In the genomic region with DNA sequence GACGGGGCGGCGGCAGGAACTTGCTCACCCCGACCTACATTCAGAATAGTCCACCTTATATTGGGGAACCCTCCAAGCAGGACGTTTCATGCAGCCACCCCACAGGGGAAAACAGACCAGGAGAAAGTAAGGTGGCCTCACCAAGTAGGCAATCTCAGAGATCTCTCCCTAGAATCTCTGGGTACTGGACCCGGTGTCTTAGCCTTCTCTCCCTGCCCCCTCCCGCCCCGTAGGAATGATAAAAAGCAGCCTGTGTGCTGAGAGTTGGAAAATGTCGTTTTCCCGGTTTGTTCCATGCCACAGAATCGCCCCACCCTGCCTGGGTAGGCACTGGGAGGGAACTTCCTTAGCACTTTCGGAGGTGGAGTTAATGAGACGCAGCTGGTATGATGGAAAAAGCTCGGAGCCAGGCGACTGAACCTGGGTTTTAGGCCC, we compare ENCODE assay signal across 8 cellular contexts. TPM values are rescaled to one million over a fixed set of nuclear protein-coding genes. Genes with fewer than 3 reads are reported as not detected.
DNase-seq lines count a peak whose midpoint lies in the region; ATAC-seq, FAIRE-seq and TF ChIP-seq lines count a peak whose summit lies in the region.

No MANE protein-coding gene starts in this region.

- peaks cover 9% of the 10 kb centered on the region for H3K79me2 ChIP-seq in HepG2 (ENCODE audit: insufficient read depth, low read length)

- ATAC-seq in HepG2 (peak; percentile 7), upper lobe of left lung (ENCODE audit: low FRiP score in 2 of 2) (peak; percentile 58 to 91)

- TF ChIP-seq RAD21 in HepG2 (CRISPR knock-in tag; IDR thresholded peaks at IDR 0.05): no peak

- TF ChIP-seq CTCF in GM12865 (IDR thresholded peaks at IDR 0.05; ENCODE audit: insufficient read depth, low read depth, low read length, missing control alignments) (no peak), coronary artery (IDR thresholded peaks at IDR 0.05) (no peak), HepG2 (CRISPR knock-in tag; IDR thresholded peaks at IDR 0.05) (no peak), upper lobe of left lung (IDR thresholded peaks at IDR 0.05) (no peak)

- in situ Hi-C loops in HepG2 (cut with HindIII; ENCODE audit: extremely low pct_ligation_motif_present, low pct_unique_long_range_greater_than_20kb): loop anchor here (5.0 kb wide), 1 partner anchor 45 kb away; no protein-coding TSS in a partner anchor

- H3K27me3 ChIP-seq in HepG2 (ENCODE audit: control insufficient read depth in 1 of 2, insufficient read depth in 2 of 2, low read length in 2 of 2) (peaks cover 0 to 4% of the 10 kb centered on the region in 2 experiments; a peak in 2 of 5 replicates), upper lobe of left lung (no peaks in the 10 kb centered on the region)

- no peak for FAIRE-seq in HepG2 (lab: Jason Lieb, UNC)

- H3K36me3 ChIP-seq in HepG2 (replicated peaks in 1 of 2; ENCODE audit: control insufficient read depth in 1 of 2, insufficient read depth in 2 of 2, low read length in 2 of 2) (no peaks in the 10 kb centered on the region), upper lobe of left lung (no peaks in the 10 kb centered on the region)

- no peaks in the 10 kb centered on the region for H3K9me3 ChIP-seq in HepG2 (ENCODE audit: low read length)
- H3K9me3 ChIP-seq in upper lobe of left lung: no peaks in the 10 kb centered on the region

- peak overlapping the region; percentile 76 for H3K9ac ChIP-seq in HepG2 (ENCODE audit: insufficient read depth, low read depth, low read length)

- CTCF ChIA-PET in HepG2 (lab: Yijun Ruan, JAX; ENCODE audit: low intra/inter-chr PET ratio, low total read pairs): no interaction called here

- H3K4me3 ChIP-seq in GM12865 (ENCODE audit: low read depth, low read length): peak overlapping the region; percentile 66
- peak overlapping the region; percentile 81 for H3K4me3 ChIP-seq in coronary artery
- H3K4me3 ChIP-seq in HepG2 (replicated peaks in 1 of 3; ENCODE audit: insufficient read depth in 1 of 3, low read depth in 2 of 3, low read length in 3 of 3): peak overlapping the region; percentile 86 to 90 (median 89)
- H3K4me3 ChIP-seq in upper lobe of left lung: peak overlapping the region; percentile 35 to 72 (median 63)

- H3K4me2 ChIP-seq in HepG2 (ENCODE audit: low read depth, low read length): peak overlapping the region; percentile 93

- POLR2A ChIA-PET in HepG2 (lab: Yijun Ruan, JAX): interaction anchor here (0.6 to 1.8 kb wide), 7 partner anchors 11 to 233 kb away, joined by 3 to 6 read pairs (median 4); no protein-coding TSS in a partner anchor

- TF ChIP-seq POLR2A in HepG2 (IDR thresholded peaks at IDR 0.05; ENCODE audit: insufficient read depth in 1 of 2, low read depth in 2 of 2, low read length in 2 of 2) (no peak), upper lobe of left lung (IDR thresholded peaks at IDR 0.05) (peak in 2 of 4 donors; percentile 20 to 37)

- intact Hi-C loops in HepG2 (cut with micrococcal nuclease; ENCODE audit: unreplicated experiment): loop anchor here (5.0 kb wide), 1 partner anchor 90 kb away; no protein-coding TSS in a partner anchor

- H4K20me1 ChIP-seq in HepG2 (ENCODE audit: insufficient read depth, low read length): no peaks in the 10 kb centered on the region; the same call in 1 of the 2 replicates

- H3K4me1 ChIP-seq in HepG2 (ENCODE audit: insufficient read depth, low read length) (peaks cover 60% of the 10 kb centered on the region), upper lobe of left lung (peaks cover 15 to 38% (median 30%) of the 10 kb centered on the region in 4 donors)

- DNase-seq in GM12865 (ENCODE audit: low read depth): no peak
- peak; percentile 28 for DNase-seq in NCI-H1694 (lab: John Stamatoyannopoulos, UW)
- DNase-seq in coronary artery (ENCODE audit: low spot score): peak; percentile 84
- peak; percentile 11 for DNase-seq in HepG2 (ENCODE audit: low spot score)
- DNase-seq in upper lobe of left lung: peak in 1 of 2 donors; percentile 80
- no peak for DNase-seq in DMS153 (lab: John Stamatoyannopoulos, UW)
- no peak for DNase-seq in middle frontal gyrus (ENCODE audit: extremely low spot score, low spot score)
- no peak for DNase-seq in activated CD4-positive, CD25-positive, alpha-beta regulatory T cell treated with anti-CD3 and anti-CD28 coated beads, Interleukin-2, amount 50 U/mL, for 72 hours

- TSS peak; percentile 96 for BruUV-seq in HepG2 (replicated peaks; lab: Mats Ljungman, UMichigan)

- H2AFZ ChIP-seq in HepG2 (ENCODE audit: low read length): peak overlapping the region; percentile 95

- WGBS in HepG2 (ENCODE audit: low lambda C conversion rate): 9% methylated on average over 4 of the region's 15 CpGs
- 2 to 5% methylated on average over 6 to 15 of the region's 15 CpGs for WGBS in upper lobe of left lung, 2 donors

- H3K27ac ChIP-seq in coronary artery (peak overlapping the region; percentile 97), HepG2 (ENCODE audit: extremely low read length, insufficient read depth, low read length) (peak overlapping the region; percentile 60), upper lobe of left lung (peak overlapping the region; percentile 95 to 96 (median 96))

- TF ChIP-seq EP300 in HepG2 (IDR thresholded peaks at IDR 0.05; ENCODE audit: low read depth in 2 of 2, low read length in 2 of 2) (no peak), HepG2 (CRISPR knock-in tag; IDR thresholded peaks at IDR 0.05; ENCODE audit: borderline replicate concordance) (no peak), upper lobe of left lung (IDR thresholded peaks at IDR 0.05) (no peak)

TF ChIP-seq in HepG2, 621 proteins besides CTCF, POLR2A, EP300 and RAD21 (continues in another document):
- TF ChIP-seq TCF12 (IDR thresholded peaks at IDR 0.05) (no peak), TCF12 (CRISPR knock-in tag; IDR thresholded peaks at IDR 0.05) (0 out of 2 replicates have a peak, but pooled peaks have one; percentile 33), NKX3-1 (CRISPR knock-in tag; IDR thresholded peaks at IDR 0.05) (no peak), MBD4 (IDR thresholded peaks at IDR 0.05; ENCODE audit: borderline replicate concordance, low read length) (no peak)

RNA-seq across cellular contexts. Expression of gene PTPN14, which starts 0.8 kb away (rescaled TPM):
- total RNA-seq in HepG2 (2016; rRNA removed; fragmentation: Illumina TruSeq; extraction: Trizol): 4.7 and 8.4 TPM in 2 replicates
- total RNA-seq in HepG2 (2016; cell fraction: cytosol; rRNA removed; fragmentation: Illumina TruSeq; extraction: Trizol; ENCODE audit: low read depth): 0.62 and 1.8 TPM in 2 replicates
- total RNA-seq in HepG2 (2016; cell fraction: insoluble cytoplasmic fraction; rRNA removed; fragmentation: Illumina TruSeq; extraction: Trizol): 4.2 and 7.6 TPM in 2 replicates
- total RNA-seq in HepG2 (2016; cell fraction: membrane; rRNA removed; fragmentation: Illumina TruSeq; extraction: Trizol): 3.1 TPM in 2 replicates
- 7.0 and 8.7 TPM in 2 replicates for total RNA-seq in HepG2 (2016; cell fraction: nucleus; rRNA removed; fragmentation: Illumina TruSeq; extraction: Trizol)
- 3.8 and 3.9 TPM in 2 replicates for polyA plus RNA-seq in HepG2 (2011; rRNA removed)
- 2.5 and 3.0 TPM in 2 replicates for polyA plus RNA-seq in HepG2 (2011; cell fraction: cytosol; rRNA removed)
- polyA plus RNA-seq in HepG2 (2011; cell fraction: nucleus; rRNA removed): 4.6 and 5.5 TPM in 2 replicates
- polyA plus RNA-seq in HepG2 (2012): 2.9 and 3.3 TPM in 2 replicates
- 0.25 and 0.35 TPM in 2 replicates for polyA plus RNA-seq in HepG2 (2016; cell fraction: cytosol; fragmentation: Illumina TruSeq; extraction: Trizol; ENCODE audit: low read depth)
- polyA plus RNA-seq in HepG2 (2016; cell fraction: insoluble cytoplasmic fraction; fragmentation: Illumina TruSeq; extraction: Trizol; ENCODE audit: low read depth): 3.8 and 4.5 TPM in 2 replicates
- polyA plus RNA-seq in HepG2 (2016; cell fraction: membrane; fragmentation: Illumina TruSeq; extraction: Trizol; ENCODE audit: low read depth): 0.82 and 1.2 TPM in 2 replicates
- polyA plus RNA-seq in HepG2 (2016; cell fraction: nucleus; fragmentation: Illumina TruSeq; extraction: Trizol; ENCODE audit: insufficient read depth, low read depth): 2.7 and 4.5 TPM in 2 replicates
- 16.6 and 45.9 TPM in 2 replicates for polyA minus RNA-seq in HepG2 (2011; rRNA and poly(A)+ RNA removed; ENCODE audit: low replicate concordance)
- polyA minus RNA-seq in HepG2 (2011; cell fraction: cytosol; rRNA and poly(A)+ RNA removed): 4.8 and 5.0 TPM in 2 replicates
- 10.2 and 13.1 TPM in 2 replicates for polyA minus RNA-seq in HepG2 (2011; cell fraction: nucleus; rRNA and poly(A)+ RNA removed)
- total RNA-seq in upper lobe of left lung: 10 to 100 TPM; 15.4 to 42.9 (median 27.0) TPM

RNA-seq across cellular contexts. Expression of gene CENPF, which starts 50.8 kb away (rescaled TPM):
- total RNA-seq in HepG2 (2016; rRNA removed; fragmentation: Illumina TruSeq; extraction: Trizol) (84.9 and 128 TPM in 2 replicates), upper lobe of left lung (10 to 100 TPM in 1 of 6 donors, 1 to 10 TPM in 5; 1.0 to 12.1 (median 3.0) TPM)
- 4.7 and 7.1 TPM in 2 replicates for total RNA-seq in HepG2 (2016; cell fraction: cytosol; rRNA removed; fragmentation: Illumina TruSeq; extraction: Trizol; ENCODE audit: low read depth)
- total RNA-seq in HepG2 (2016; cell fraction: insoluble cytoplasmic fraction; rRNA removed; fragmentation: Illumina TruSeq; extraction: Trizol): 81.2 and 116 TPM in 2 replicates
- total RNA-seq in HepG2 (2016; cell fraction: membrane; rRNA removed; fragmentation: Illumina TruSeq; extraction: Trizol): 15.6 and 16.3 TPM in 2 replicates
- 88.9 and 92.7 TPM in 2 replicates for total RNA-seq in HepG2 (2016; cell fraction: nucleus; rRNA removed; fragmentation: Illumina TruSeq; extraction: Trizol)
- polyA plus RNA-seq in HepG2 (2011; rRNA removed): 8.8 and 14.7 TPM in 2 replicates
- polyA plus RNA-seq in HepG2 (2011; cell fraction: cytosol; rRNA removed): 5.8 TPM in 2 replicates
- polyA plus RNA-seq in HepG2 (2011; cell fraction: nucleus; rRNA removed): 12.3 and 16.2 TPM in 2 replicates
- 11.0 and 37.7 TPM in 2 replicates for polyA plus RNA-seq in HepG2 (2012)
- polyA plus RNA-seq in HepG2 (2016; cell fraction: cytosol; fragmentation: Illumina TruSeq; extraction: Trizol; ENCODE audit: low read depth): 1.6 and 2.5 TPM in 2 replicates
- polyA plus RNA-seq in HepG2 (2016; cell fraction: insoluble cytoplasmic fraction; fragmentation: Illumina TruSeq; extraction: Trizol; ENCODE audit: low read depth): 117 and 121 TPM in 2 replicates
- 3.2 and 3.8 TPM in 2 replicates for polyA plus RNA-seq in HepG2 (2016; cell fraction: membrane; fragmentation: Illumina TruSeq; extraction: Trizol; ENCODE audit: low read depth)
- 120 and 130 TPM in 2 replicates for polyA plus RNA-seq in HepG2 (2016; cell fraction: nucleus; fragmentation: Illumina TruSeq; extraction: Trizol; ENCODE audit: insufficient read depth, low read depth)
- 3.5 and 20.6 TPM in 2 replicates for polyA minus RNA-seq in HepG2 (2011; rRNA and poly(A)+ RNA removed; ENCODE audit: low replicate concordance)
- polyA minus RNA-seq in HepG2 (2011; cell fraction: cytosol; rRNA and poly(A)+ RNA removed): 13.0 and 18.9 TPM in 2 replicates
- 30.3 and 42.6 TPM in 2 replicates for polyA minus RNA-seq in HepG2 (2011; cell fraction: nucleus; rRNA and poly(A)+ RNA removed)

Comparison
In these comparisons a context has a peak if more than half of its experiments do, and no peak if none do; other contexts are left out.
1. DNase-seq: peak in NCI-H1694 (single experiment), coronary artery (single experiment) and HepG2 (single experiment); none in GM12865 (single experiment), DMS153 (single experiment), middle frontal gyrus (single experiment) and activated CD4-positive, CD25-positive, alpha-beta regulatory T cell treated with anti-CD3 and anti-CD28 coated beads, Interleukin-2, amount 50 U/mL, for 72 hours (single experiment).
2. Peak in every context shown above with its lines, with median percentiles within 50 percentile points of each other: H3K4me3 ChIP-seq and H3K27ac ChIP-seq.